Comparison of ENCODE assay signal across 22 cellular contexts in genomic region chr11:117731689-117732290, GRCh38.
"Had no signal": no experiment of that assay in that cellular context is flagged by ENCODE, and none has a peak within 500 bp of the region (broad histone marks: within the 10 kb centered on the region; RNA-seq: fewer than 3 reads in every experiment).

No MANE protein-coding gene starts in this region.

- H3K27me3 Mint-ChIP-seq: activated naive CD8-positive, alpha-beta T cell treated with anti-CD3 and anti-CD28 coated beads, Interleukin-2, amount 50 U/mL, for 24 hours; stimulated activated naive CD8-positive, alpha-beta T cell treated with anti-CD3 and anti-CD28 coated beads, Interleukin-15, amount 100 ng/mL, for 72 hours had no signal

- H3K4me1 Mint-ChIP-seq: activated naive CD4-positive, alpha-beta T cell treated with anti-CD3 and anti-CD28 coated beads, Interleukin-2, amount 10 ng/mL, durations not matched to agents 7 days and 5 days; activated naive CD8-positive, alpha-beta T cell treated with anti-CD3 and anti-CD28 coated beads, Interleukin-2, amount 50 U/mL, for 24 hours; central memory CD8-positive, alpha-beta T cell; natural killer cell; stimulated activated naive CD8-positive, alpha-beta T cell treated with anti-CD3 and anti-CD28 coated beads, Interleukin-15, amount 100 ng/mL, for 72 hours had no signal

- H3K4me3 ChIP-seq: colonic mucosa, gastrocnemius medialis, lower lobe of right lung, pancreas, right lobe of liver, testis, upper lobe of left lung had no signal

- H3K27ac ChIP-seq: colonic mucosa, gastrocnemius medialis, lower lobe of right lung, pancreas, right lobe of liver, testis, upper lobe of left lung had no signal

- H3K36me3 Mint-ChIP-seq: activated naive CD4-positive, alpha-beta T cell treated with anti-CD3 and anti-CD28 coated beads, Interleukin-2, amount 10 ng/mL, durations not matched to agents 7 days and 5 days; natural killer cell had no signal

- DNase-seq: activated CD4-positive, alpha-beta T cell treated with anti-CD3 and anti-CD28 coated beads for 48 hours; activated CD4-positive, CD25-positive, alpha-beta regulatory T cell; activated CD8-positive, alpha-beta T cell treated with anti-CD3 and anti-CD28 coated beads for 36 hours; activated naive CD4-positive, alpha-beta T cell treated with anti-CD3 and anti-CD28 coated beads, Interleukin-2, amount 10 ng/mL, durations not matched to agents 7 days and 5 days; activated naive CD8-positive, alpha-beta T cell treated with anti-CD3 and anti-CD28 coated beads, Interleukin-2, amount 50 U/mL, for 24 hours; activated T-cell treated with anti-CD3 and anti-CD28 coated beads, Interleukin-2, amount 50 U/mL, for 4 hours; aorta; colonic mucosa; gastrocnemius medialis; head of caudate nucleus; left colon; lower lobe of right lung; natural killer cell; pancreas; right lobe of liver; small intestine; stimulated activated CD4-positive, alpha-beta T cell treated with anti-CD3 and anti-CD28 coated beads, Interleukin-4, amount 100 ng/mL, for 1 hour; stimulated activated naive CD8-positive, alpha-beta T cell treated with anti-CD3 and anti-CD28 coated beads, Interleukin-15, amount 100 ng/mL, for 72 hours; T-helper 9 cell; testis; upper lobe of left lung had no signal

- H3K9me3 Mint-ChIP-seq: activated CD8-positive, alpha-beta T cell treated with anti-CD3 and anti-CD28 coated beads for 36 hours; activated naive CD4-positive, alpha-beta T cell treated with anti-CD3 and anti-CD28 coated beads, Interleukin-2, amount 10 ng/mL, durations not matched to agents 7 days and 5 days; activated naive CD8-positive, alpha-beta T cell treated with anti-CD3 and anti-CD28 coated beads, Interleukin-2, amount 50 U/mL, for 24 hours; activated T-cell treated with anti-CD3 and anti-CD28 coated beads, Interleukin-2, amount 50 U/mL, for 4 hours; central memory CD8-positive, alpha-beta T cell; natural killer cell; stimulated activated naive CD8-positive, alpha-beta T cell treated with anti-CD3 and anti-CD28 coated beads, Interleukin-15, amount 100 ng/mL, for 72 hours had no signal

- H3K27me3 ChIP-seq: colonic mucosa, gastrocnemius medialis, pancreas, right lobe of liver, testis, upper lobe of left lung had no signal

- H3K4me3 Mint-ChIP-seq: activated CD8-positive, alpha-beta T cell treated with anti-CD3 and anti-CD28 coated beads for 36 hours; activated naive CD4-positive, alpha-beta T cell treated with anti-CD3 and anti-CD28 coated beads, Interleukin-2, amount 10 ng/mL, durations not matched to agents 7 days and 5 days; activated naive CD8-positive, alpha-beta T cell treated with anti-CD3 and anti-CD28 coated beads, Interleukin-2, amount 50 U/mL, for 24 hours; activated T-cell treated with anti-CD3 and anti-CD28 coated beads, Interleukin-2, amount 50 U/mL, for 4 hours; central memory CD8-positive, alpha-beta T cell; natural killer cell; stimulated activated naive CD8-positive, alpha-beta T cell treated with anti-CD3 and anti-CD28 coated beads, Interleukin-15, amount 100 ng/mL, for 72 hours had no signal

- H3K36me3 ChIP-seq: colonic mucosa, gastrocnemius medialis, lower lobe of right lung, pancreas, right lobe of liver, upper lobe of left lung had no signal

- H3K27ac Mint-ChIP-seq: activated CD8-positive, alpha-beta T cell treated with anti-CD3 and anti-CD28 coated beads for 36 hours; activated naive CD4-positive, alpha-beta T cell treated with anti-CD3 and anti-CD28 coated beads, Interleukin-2, amount 10 ng/mL, durations not matched to agents 7 days and 5 days; activated naive CD8-positive, alpha-beta T cell treated with anti-CD3 and anti-CD28 coated beads, Interleukin-2, amount 50 U/mL, for 24 hours; natural killer cell; stimulated activated naive CD8-positive, alpha-beta T cell treated with anti-CD3 and anti-CD28 coated beads, Interleukin-15, amount 100 ng/mL, for 72 hours had no signal
